Comparison of ENCODE assay signal across 26 cellular contexts in the genomic region with DNA sequence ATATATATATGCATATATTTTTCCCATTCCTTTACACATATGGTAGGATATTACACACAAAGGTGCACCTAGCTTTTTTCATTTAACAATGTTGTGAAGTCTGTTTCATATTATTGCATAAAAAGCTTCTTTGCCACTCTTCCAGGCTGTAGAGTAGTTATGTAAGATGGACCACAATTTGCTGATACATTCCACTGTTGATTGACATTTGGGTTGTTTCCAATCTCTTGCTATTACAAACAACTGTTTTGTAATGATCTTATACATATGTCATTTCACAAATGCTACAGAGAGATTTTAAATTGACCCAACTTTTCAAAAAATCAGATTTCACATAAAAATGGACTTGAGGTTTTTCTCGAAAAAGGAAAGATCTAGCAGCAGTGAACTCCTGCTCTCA.
"Had no signal": no experiment of that assay in that cellular context is flagged by ENCODE, and none has a peak within 500 bp of the region (broad histone marks: within the 10 kb centered on the region; RNA-seq: fewer than 3 reads in every experiment).

No MANE protein-coding gene starts in this region.

- H3K4me1 ChIP-seq: heart right ventricle, spleen had no signal

- H3K27ac Mint-ChIP-seq: activated naive CD8-positive, alpha-beta T cell; activated T-cell treated with anti-CD3 and anti-CD28 coated beads, Interleukin-2, amount 50 U/mL, for 72 hours; brain; nephron; type B pancreatic cell had no signal

- H3K36me3 ChIP-seq: ascending aorta, esophagus squamous epithelium, heart right ventricle, left lung, spleen, vagina had no signal

- H3K9me3 Mint-ChIP-seq: activated T-cell treated with anti-CD3 and anti-CD28 coated beads, Interleukin-2, amount 50 U/mL, for 72 hours had no signal

- H3K36me3 Mint-ChIP-seq: activated naive CD8-positive, alpha-beta T cell; brain; type B pancreatic cell had no signal

- H3K9me3 ChIP-seq: ascending aorta, esophagus squamous epithelium, left lung, spleen, vagina had no signal

- H3K27ac ChIP-seq: ascending aorta, heart right ventricle, left lung, spleen, vagina had no signal

- DNase-seq: activated CD4-positive, alpha-beta T cell treated with anti-CD3 and anti-CD28 coated beads for 4 hours; activated CD4-positive, alpha-beta T cell treated with anti-CD3 and anti-CD28 coated beads, Interleukin-2, amount 50 U/mL, for 4 hours; activated CD4-positive, CD25-positive, alpha-beta regulatory T cell; activated naive CD4-positive, alpha-beta T cell; activated T-cell treated with anti-CD3 and anti-CD28 coated beads for 4 hours; activated T-cell treated with anti-CD3 and anti-CD28 coated beads, Interleukin-2, amount 50 U/mL, for 72 hours; central memory CD4-positive, alpha-beta T cell; dermis blood vessel endothelial cell; effector CD4-positive, alpha-beta T cell; esophagus squamous epithelium; heart right ventricle; left lung; mesendoderm; posterior cingulate gyrus; right cardiac atrium; spleen; stimulated activated CD4-positive, alpha-beta T cell treated with anti-CD3 and anti-CD28 coated beads, Interleukin-2, amount 100 ng/mL, for 48 hours; stimulated activated naive CD4-positive, alpha-beta T cell treated with Interleukin-2 at 50 U/mL for 16 hours had no signal

- H3K4me3 ChIP-seq: ascending aorta, esophagus squamous epithelium, heart right ventricle, left lung, lung, spleen, vagina had no signal

- H3K27me3 ChIP-seq: ascending aorta, esophagus squamous epithelium, foreskin keratinocyte, left lung, spleen, vagina had no signal

- H3K4me3 Mint-ChIP-seq: activated naive CD8-positive, alpha-beta T cell; activated T-cell treated with anti-CD3 and anti-CD28 coated beads, Interleukin-2, amount 50 U/mL, for 72 hours; brain; nephron; type B pancreatic cell had no signal

- ATAC-seq: activated T-cell treated with anti-CD3 and anti-CD28 coated beads, Interleukin-2, amount 50 U/mL, for 72 hours; foreskin keratinocyte; heart right ventricle; left lung; right cardiac atrium had no signal
